In genomic region chr5:56337715-56338319, GRCh38 we compare ENCODE assay signal across 19 cellular contexts.
"Had no signal": no experiment of that assay in that cellular context is flagged by ENCODE, and none has a peak within 500 bp of the region (broad histone marks: within the 10 kb centered on the region; RNA-seq: fewer than 3 reads in every experiment).

No MANE protein-coding gene starts in this region.

- H3K27me3 ChIP-seq: cardiac muscle cell, gastrocnemius medialis, stomach, suprapubic skin, transverse colon, vagina had no signal

- H2AFZ ChIP-seq: parathyroid adenoma had no signal

- H3K4me3 ChIP-seq: cardiac muscle cell, gastrocnemius medialis, stomach, suprapubic skin, transverse colon, vagina had no signal

- H3K27ac ChIP-seq: cardiac muscle cell, gastrocnemius medialis, parathyroid adenoma, stomach, suprapubic skin, transverse colon, vagina, VCaP had no signal

- H3K27me3 Mint-ChIP-seq: activated naive CD8-positive, alpha-beta T cell treated with anti-CD3 and anti-CD28 coated beads for 36 hours had no signal

- H3K36me3 Mint-ChIP-seq: natural killer cell treated with Interleukin-12 subunit alpha and Interleukin-12 subunit beta and Interleukin-15 and Interleukin-18, amount 100 ng/mL, for 72 hours had no signal

- H3K27ac Mint-ChIP-seq: activated naive CD8-positive, alpha-beta T cell treated with anti-CD3 and anti-CD28 coated beads for 36 hours; natural killer cell treated with Interleukin-12 subunit alpha and Interleukin-12 subunit beta and Interleukin-15 and Interleukin-18, amount 100 ng/mL, for 72 hours had no signal

- H3K4me3 Mint-ChIP-seq: activated naive CD8-positive, alpha-beta T cell treated with anti-CD3 and anti-CD28 coated beads for 36 hours; natural killer cell treated with Interleukin-12 subunit alpha and Interleukin-12 subunit beta and Interleukin-15 and Interleukin-18, amount 100 ng/mL, for 72 hours had no signal

- H3K9ac ChIP-seq: parathyroid adenoma had no signal

- H3K79me2 ChIP-seq: parathyroid adenoma had no signal

- ATAC-seq: gastrocnemius medialis; left ventricle myocardium superior; natural killer cell treated with Interleukin-12 subunit alpha and Interleukin-12 subunit beta and Interleukin-15 and Interleukin-18, amount 100 ng/mL, for 72 hours; right cardiac atrium had no signal

- H3K4me1 ChIP-seq: gastrocnemius medialis, parathyroid adenoma, stomach, suprapubic skin, transverse colon, vagina had no signal

- H3K9me3 ChIP-seq: gastrocnemius medialis, suprapubic skin, transverse colon, vagina had no signal

- H3K36me3 ChIP-seq: cardiac muscle cell, gastrocnemius medialis, stomach, suprapubic skin, transverse colon, vagina had no signal

- DNase-seq: activated CD4-positive, alpha-beta T cell treated with anti-CD3 and anti-CD28 coated beads for 1 hour; activated naive CD8-positive, alpha-beta T cell treated with anti-CD3 and anti-CD28 coated beads for 36 hours; activated T-cell treated with anti-CD3 and anti-CD28 coated beads, Interleukin-2, amount 50 U/mL, for 1 hour; amniotic stem cell; effector CD4-positive, alpha-beta T cell; gastrocnemius medialis; hippocampal formation; left ventricle myocardium superior; right cardiac atrium; stimulated activated CD4-positive, alpha-beta T cell treated with anti-CD3 and anti-CD28 coated beads, Interleukin-12 subunit alpha, Interleukin-12 subunit beta, amount 100 ng/mL, for 4 hours; stimulated activated CD4-positive, alpha-beta T cell treated with anti-CD3 and anti-CD28 coated beads, Interleukin-4, amount 100 ng/mL, for 4 hours; stomach; transverse colon had no signal
